13 cellular contexts compared by ENCODE assay signal in the genomic region with DNA sequence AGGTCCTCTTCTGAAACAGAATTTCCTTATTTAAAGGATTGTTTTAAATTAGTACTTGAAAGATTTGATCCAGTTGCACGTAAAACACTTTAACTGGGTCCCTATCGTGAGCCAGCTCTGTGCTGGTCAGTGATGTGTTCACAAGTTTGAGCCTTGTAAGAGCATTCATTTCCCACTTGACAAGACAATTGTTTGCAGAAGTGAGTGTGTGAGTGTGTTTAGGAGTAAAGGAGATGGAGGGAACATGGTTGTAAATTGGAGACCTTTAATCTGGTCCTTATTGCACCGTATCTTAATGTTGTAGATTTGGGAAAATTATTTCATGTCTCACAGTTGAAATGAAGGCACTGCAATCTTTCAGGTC. TPM values are rescaled to one million over a fixed set of nuclear protein-coding genes. Genes with fewer than 3 reads are reported as not detected.
DNase-seq lines count a peak whose midpoint lies in the region; ATAC-seq and TF ChIP-seq lines count a peak whose summit lies in the region.
"Not testable (repeated sequence)": the region's sequence is repeated elsewhere in the genome, so short reads cannot be mapped to it uniquely, and the experiment has no call there.
"Had no signal": no experiment of that assay in that cellular context is flagged by ENCODE, and none has a peak within 500 bp of the region (broad histone marks: within the 10 kb centered on the region; RNA-seq: fewer than 3 reads in every experiment).

No MANE protein-coding gene starts in this region.

- DNase-seq in T-helper 2 cell treated with Interferon-gamma antibody and Interleukin-4, amounts not matched to agents 5 μg/mL and 100 μg/mL, for 36 hours (ENCODE audit: low spot score); Right ventricle myocardium inferior (ENCODE audit: missing footprints); natural killer cell: not testable (repeated sequence)

- intact Hi-C loops in Right ventricle myocardium inferior (cut with DNase I); natural killer cell (cut with micrococcal nuclease): not testable (repeated sequence)

- H3K36me3 Mint-ChIP-seq in T-helper 2 cell treated with Interferon-gamma antibody and Interleukin-4, amounts not matched to agents 5 μg/mL and 100 μg/mL, for 36 hours (ENCODE audit: low read depth); natural killer cell: not testable (repeated sequence)

- H3K4me3 Mint-ChIP-seq in T-helper 2 cell treated with Interferon-gamma antibody and Interleukin-4, amounts not matched to agents 5 μg/mL and 100 μg/mL, for 36 hours: not testable (repeated sequence)
- peak overlapping the region; percentile 69 for H3K4me3 Mint-ChIP-seq in natural killer cell

- H3K27me3 Mint-ChIP-seq in T-helper 2 cell treated with Interferon-gamma antibody and Interleukin-4, amounts not matched to agents 5 μg/mL and 100 μg/mL, for 36 hours (ENCODE audit: low read depth): peaks cover 22% of the 10 kb centered on the region
- peaks cover 6 to 29% of the 10 kb centered on the region in 2 donors for H3K27me3 Mint-ChIP-seq in natural killer cell (ENCODE audit: low read depth in 2 of 2)

- H3K9me3 Mint-ChIP-seq in T-helper 2 cell treated with Interferon-gamma antibody and Interleukin-4, amounts not matched to agents 5 μg/mL and 100 μg/mL, for 36 hours; natural killer cell: not testable (repeated sequence)

- not testable (repeated sequence) for H3K4me1 Mint-ChIP-seq in T-helper 2 cell treated with Interferon-gamma antibody and Interleukin-4, amounts not matched to agents 5 μg/mL and 100 μg/mL, for 36 hours (ENCODE audit: low read depth)
- H3K4me1 Mint-ChIP-seq in natural killer cell: peaks cover 4 to 22% of the 10 kb centered on the region in 2 donors

- ATAC-seq in GM18511 (IDR thresholded peaks at IDR 0.05; ENCODE audit: unreplicated experiment): peak; percentile 41
- peak; percentile 24 for ATAC-seq in GM21381 (IDR thresholded peaks at IDR 0.05; ENCODE audit: unreplicated experiment)
- peak; percentile 46 for ATAC-seq in HG02885 (IDR thresholded peaks at IDR 0.05; ENCODE audit: poor library complexity, unreplicated experiment)
- peak; percentile 42 for ATAC-seq in HG03432 (IDR thresholded peaks at IDR 0.05; ENCODE audit: unreplicated experiment)
- ATAC-seq in Right ventricle myocardium inferior: peak; percentile 34
- ATAC-seq in natural killer cell: peak in 2 of 3 donors; percentile 24 to 56

- not testable (repeated sequence) for TF ChIP-seq CTCF in natural killer cell (IDR thresholded peaks at IDR 0.05)

- H3K27ac Mint-ChIP-seq in T-helper 2 cell treated with Interferon-gamma antibody and Interleukin-4, amounts not matched to agents 5 μg/mL and 100 μg/mL, for 36 hours: peak overlapping the region; percentile 36
- peak overlapping the region in 1 of 2 donors; percentile 29 for H3K27ac Mint-ChIP-seq in natural killer cell

RNA-seq across cellular contexts. Expression of gene HLA-DRB5, which starts 0.3 kb away (rescaled TPM):
- total RNA-seq in Right ventricle myocardium inferior (21.2 TPM), natural killer cell (10 to 100 TPM; 17.9 to 48.5 (median 25.6) TPM)
- total RNA-seq: Daoy, H4, HT-29, K562, mammary epithelial cell, MCF 10A had no signal

RNA-seq across cellular contexts. Expression of gene HLA-DRB1, which starts 59.2 kb away (rescaled TPM):
- total RNA-seq in Right ventricle myocardium inferior (32.4 TPM), natural killer cell (100 to 1,000 TPM in 1 of 3 donors, 10 to 100 TPM in 2; 42.8 to 123 (median 53.9) TPM)
- total RNA-seq: HT-29, MCF 10A had no signal
